ENCODE assay signal across 8 cellular contexts in the genomic region with DNA sequence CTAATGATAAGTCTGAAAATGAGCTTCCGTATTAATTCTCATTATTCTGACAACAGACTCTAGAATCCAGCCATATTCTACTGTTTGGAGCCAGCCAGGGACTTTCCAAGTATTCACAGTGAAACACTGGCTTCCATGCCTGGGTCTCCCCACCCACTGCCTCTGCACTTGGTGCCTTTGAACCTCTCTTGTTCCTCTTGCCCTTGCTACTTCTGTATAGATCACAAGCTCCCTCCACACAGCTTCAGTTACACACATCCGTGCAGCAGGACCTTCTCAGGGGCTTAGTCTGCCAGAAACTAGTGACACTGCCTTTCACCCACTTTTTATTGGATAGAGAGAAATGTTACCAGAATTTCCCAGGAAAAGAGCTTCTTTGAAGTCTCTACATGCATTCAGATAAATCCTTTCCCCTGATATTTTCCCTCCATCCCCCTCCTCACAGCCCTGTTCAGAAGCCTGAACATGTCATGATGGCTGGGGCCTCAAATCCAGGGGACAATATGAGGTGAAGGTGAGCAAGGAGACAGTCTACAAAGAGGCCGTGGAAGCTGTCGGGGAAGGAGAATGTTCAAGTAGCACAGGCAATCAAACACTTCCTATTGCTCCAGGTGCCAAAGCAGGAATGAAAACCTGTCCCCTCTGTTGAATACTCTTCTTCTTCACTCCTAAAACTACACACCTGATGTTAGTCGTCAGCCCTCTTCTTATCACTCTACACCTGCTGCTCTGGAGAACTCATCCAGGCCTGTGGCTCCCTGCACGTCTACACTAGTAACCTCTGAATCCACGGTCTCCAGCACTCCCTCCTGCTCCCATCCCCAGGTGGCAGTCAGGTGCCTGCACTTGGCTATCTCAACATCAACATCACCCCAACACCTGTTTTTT. TPM values are rescaled to one million over a fixed set of nuclear protein-coding genes. Genes with fewer than 3 reads are reported as not detected.
DNase-seq lines count a peak whose midpoint lies in the region; ATAC-seq and TF ChIP-seq lines count a peak whose summit lies in the region.

No MANE protein-coding gene starts in this region.

- BruUV-seq in Caco-2 (replicated peaks; lab: Mats Ljungman, UMichigan) = no TSS peak

- H3K4me3 Mint-ChIP-seq in activated naive CD8-positive, alpha-beta T cell treated with anti-CD3 and anti-CD28 coated beads, Interleukin-2, amount 10 ng/mL, durations not matched to agents 7 days and 5 days = no peak overlapping the region
- H3K4me3 Mint-ChIP-seq in Caco-2 (ENCODE audit: unreplicated experiment) = no peak overlapping the region

- CTCF ChIA-PET in Caco-2 (lab: Charles Lee) = no interaction called here

- POLR2A ChIA-PET in activated naive CD8-positive, alpha-beta T cell treated with anti-CD3 and anti-CD28 coated beads, Interleukin-2, amount 10 ng/mL, durations not matched to agents 7 days and 5 days (lab: Charles Lee) = no interaction called here
- POLR2A ChIA-PET in Caco-2 (lab: Charles Lee) = no interaction called here

- peaks cover 2% of the 10 kb centered on the region for H3K9me3 Mint-ChIP-seq in activated naive CD8-positive, alpha-beta T cell treated with anti-CD3 and anti-CD28 coated beads, Interleukin-2, amount 10 ng/mL, durations not matched to agents 7 days and 5 days
- H3K9me3 Mint-ChIP-seq in Caco-2 (ENCODE audit: unreplicated experiment) = peaks cover 8% of the 10 kb centered on the region

- no peaks in the 10 kb centered on the region for H3K27me3 ChIP-seq in Caco-2 (replicated peaks; ENCODE audit: control insufficient read depth, insufficient read depth, low read length)
- H3K27me3 ChIP-seq in effector memory CD4-positive, alpha-beta T cell (replicated peaks; ENCODE audit: control insufficient read depth, insufficient read depth, low read length, poor library complexity, severe bottlenecking) = no peaks in the 10 kb centered on the region

- no peak overlapping the region for H3K4me3 ChIP-seq in Caco-2 (ENCODE audit: low read depth, low read length)
- H3K4me3 ChIP-seq in effector memory CD4-positive, alpha-beta T cell (ENCODE audit: insufficient read depth, low read depth, low read length, poor library complexity, severe bottlenecking) = no peak overlapping the region

- no peaks in the 10 kb centered on the region for H3K4me1 ChIP-seq in Caco-2
- no peaks in the 10 kb centered on the region for H3K4me1 ChIP-seq in effector memory CD4-positive, alpha-beta T cell (ENCODE audit: control insufficient read depth, insufficient read depth, low read length, poor library complexity, severe bottlenecking)

- peak overlapping the region; percentile 32 for H3K27ac Mint-ChIP-seq in activated naive CD8-positive, alpha-beta T cell treated with anti-CD3 and anti-CD28 coated beads, Interleukin-2, amount 10 ng/mL, durations not matched to agents 7 days and 5 days
- H3K27ac Mint-ChIP-seq in Caco-2 (ENCODE audit: unreplicated experiment) = no peak overlapping the region

- TF ChIP-seq CTCF in Caco-2 (IDR thresholded peaks at IDR 0.05; ENCODE audit: insufficient read depth in 1 of 2, low read depth in 1 of 2, low read length in 1 of 2, severe bottlenecking in 1 of 2, unreplicated experiment in 1 of 2) = no peak

- peaks cover 43% of the 10 kb centered on the region for H3K27me3 Mint-ChIP-seq in activated naive CD8-positive, alpha-beta T cell treated with anti-CD3 and anti-CD28 coated beads, Interleukin-2, amount 10 ng/mL, durations not matched to agents 7 days and 5 days
- peaks cover 23% of the 10 kb centered on the region for H3K27me3 Mint-ChIP-seq in Caco-2 (ENCODE audit: insufficient read depth, unreplicated experiment)

- H3K9me3 ChIP-seq in Caco-2 = peaks cover 1% of the 10 kb centered on the region; the same call in 1 of the 2 replicates
- no peaks in the 10 kb centered on the region for H3K9me3 ChIP-seq in effector memory CD4-positive, alpha-beta T cell (ENCODE audit: control insufficient read depth, low read length)

- H3K36me3 ChIP-seq in Caco-2 (ENCODE audit: control insufficient read depth, insufficient read depth, low read length) = no peaks in the 10 kb centered on the region
- no peaks in the 10 kb centered on the region for H3K36me3 ChIP-seq in effector memory CD4-positive, alpha-beta T cell (ENCODE audit: control insufficient read depth, insufficient read depth, low read length)

- DNase-seq in Ammon's horn (ENCODE audit: low spot score) = peak; percentile 83
- no peak for DNase-seq in activated naive CD8-positive, alpha-beta T cell treated with anti-CD3 and anti-CD28 coated beads, Interleukin-2, amount 10 ng/mL, durations not matched to agents 7 days and 5 days
- DNase-seq in medulla oblongata (ENCODE audit: extremely low spot score) = peak; percentile 87
- DNase-seq in Caco-2 = no peak
- no peak for DNase-seq in NCI-H1930 (lab: John Stamatoyannopoulos, UW)
- DNase-seq in effector memory CD4-positive, alpha-beta T cell = no peak

- peaks cover 18% of the 10 kb centered on the region for H3K4me1 Mint-ChIP-seq in activated naive CD8-positive, alpha-beta T cell treated with anti-CD3 and anti-CD28 coated beads, Interleukin-2, amount 10 ng/mL, durations not matched to agents 7 days and 5 days
- H3K4me1 Mint-ChIP-seq in Caco-2 (ENCODE audit: low read depth, unreplicated experiment) = no peaks in the 10 kb centered on the region

- intact Hi-C loops in Caco-2 (cut with micrococcal nuclease; ENCODE audit: unreplicated experiment) = no loop called here

- no peak overlapping the region for H3K27ac ChIP-seq in effector memory CD4-positive, alpha-beta T cell (ENCODE audit: insufficient read depth, low read length, poor library complexity, severe bottlenecking)

- peak; percentile 80 for ATAC-seq in GM19023 (IDR thresholded peaks at IDR 0.05; ENCODE audit: unreplicated experiment)
- peak; percentile 56 for ATAC-seq in HG03097 (IDR thresholded peaks at IDR 0.05; ENCODE audit: low FRiP score, unreplicated experiment)
- peak; percentile 56 for ATAC-seq in activated naive CD8-positive, alpha-beta T cell treated with anti-CD3 and anti-CD28 coated beads, Interleukin-2, amount 10 ng/mL, durations not matched to agents 7 days and 5 days (ENCODE audit: low read depth)

- peaks cover 6% of the 10 kb centered on the region for H3K36me3 Mint-ChIP-seq in activated naive CD8-positive, alpha-beta T cell treated with anti-CD3 and anti-CD28 coated beads, Interleukin-2, amount 10 ng/mL, durations not matched to agents 7 days and 5 days
- H3K36me3 Mint-ChIP-seq in Caco-2 (ENCODE audit: insufficient read depth, unreplicated experiment) = no peaks in the 10 kb centered on the region

RNA-seq across cellular contexts. Expression of gene HLA-DOA, which starts 20.1 kb away (rescaled TPM):
- 1 to 10 TPM; 7.5 to 8.3 TPM for total RNA-seq in activated naive CD8-positive, alpha-beta T cell treated with anti-CD3 and anti-CD28 coated beads, Interleukin-2, amount 10 ng/mL, durations not matched to agents 7 days and 5 days
- not detected in 2 replicates for total RNA-seq in Caco-2 (2022)

RNA-seq across cellular contexts. Expression of gene HLA-DPA1, which starts 43.9 kb away (rescaled TPM):
- total RNA-seq in activated naive CD8-positive, alpha-beta T cell treated with anti-CD3 and anti-CD28 coated beads, Interleukin-2, amount 10 ng/mL, durations not matched to agents 7 days and 5 days = 10 to 100 TPM; 35.7 to 39.8 TPM
- total RNA-seq in Caco-2 (2022) = not detected in 2 replicates

RNA-seq across cellular contexts. Expression of gene HLA-DPB1, which starts 46.2 kb away (rescaled TPM):
- total RNA-seq in activated naive CD8-positive, alpha-beta T cell treated with anti-CD3 and anti-CD28 coated beads, Interleukin-2, amount 10 ng/mL, durations not matched to agents 7 days and 5 days = 10 to 100 TPM; 43.4 to 44.7 TPM
- total RNA-seq in Caco-2 (2022) = not detected in 2 replicates

Comparison
In these comparisons a context has a peak if more than half of its experiments do, and no peak if none do; other contexts are left out.
1. DNase-seq: peak in Ammon's horn (single experiment) and medulla oblongata (single experiment); none in activated naive CD8-positive, alpha-beta T cell treated with anti-CD3 and anti-CD28 coated beads, Interleukin-2, amount 10 ng/mL, durations not matched to agents 7 days and 5 days (single experiment), Caco-2 (0 of 2), NCI-H1930 (0 of 2) and effector memory CD4-positive, alpha-beta T cell (0 of 3).
2. RNA of gene HLA-DPA1, which starts 43.9 kb away (total RNA-seq): 35.7 to 39.8 TPM in activated naive CD8-positive, alpha-beta T cell treated with anti-CD3 and anti-CD28 coated beads, Interleukin-2, amount 10 ng/mL, durations not matched to agents 7 days and 5 days; not detected in Caco-2; every median in the first group is over 10 times any median in the second.
3. RNA of gene HLA-DPB1, which starts 46.2 kb away (total RNA-seq): 43.4 to 44.7 TPM in activated naive CD8-positive, alpha-beta T cell treated with anti-CD3 and anti-CD28 coated beads, Interleukin-2, amount 10 ng/mL, durations not matched to agents 7 days and 5 days; not detected in Caco-2; every median in the first group is over 10 times any median in the second.
4. Peak in every context shown above with its lines, with median percentiles within 50 percentile points of each other: ATAC-seq.